13 cellular contexts compared by ENCODE assay signal in the genomic region with DNA sequence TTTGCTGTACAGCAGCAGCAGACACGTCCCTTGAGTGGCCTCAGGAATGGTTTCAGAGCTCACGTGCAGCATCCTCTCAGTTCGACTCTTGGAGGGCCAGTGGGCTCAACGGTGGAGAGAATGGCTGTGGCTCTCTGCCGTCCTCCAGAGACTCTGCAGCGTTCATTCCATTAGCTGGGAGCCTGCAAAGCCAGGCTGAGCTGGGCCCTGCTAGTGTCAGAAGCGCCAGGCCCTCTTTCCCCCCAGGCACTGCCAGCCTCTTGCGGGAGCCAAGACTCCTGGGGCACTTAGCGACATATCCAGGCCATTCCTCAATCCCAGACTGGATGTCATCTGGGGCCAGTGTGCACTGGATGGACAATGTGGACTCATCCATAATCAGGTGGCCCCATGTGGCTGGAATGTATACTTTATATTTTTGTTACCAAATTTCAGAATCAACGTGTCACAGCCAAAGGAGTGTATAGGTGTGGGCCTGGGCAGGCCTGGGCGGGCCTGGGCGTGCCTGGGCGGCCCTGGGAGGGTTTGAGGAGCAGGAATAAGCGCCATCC.
A peak's percentile ranks its signal among the peaks of the same experiment; 100 is the strongest.
DNase-seq lines count a peak whose midpoint lies in the region; ATAC-seq, FAIRE-seq and TF ChIP-seq lines count a peak whose summit lies in the region.
"Had no signal": no experiment of that assay in that cellular context is flagged by ENCODE, and none has a peak within 500 bp of the region (broad histone marks: within the 10 kb centered on the region; RNA-seq: fewer than 3 reads in every experiment).

No MANE protein-coding gene starts in this region.

- H3K18ac ChIP-seq in IMR-90 (ENCODE audit: low read depth, low read length), result peak overlapping the region; percentile 25

- peak overlapping the region; percentile 93 for H3K4ac ChIP-seq in IMR-90 (ENCODE audit: low read depth, low read length)

- no peak for FAIRE-seq in frontal cortex (lab: Jason Lieb, UNC)

- H2AK5ac ChIP-seq in IMR-90 (ENCODE audit: low read depth, low read length), result peak overlapping the region; percentile 93

- H4K91ac ChIP-seq in IMR-90 (ENCODE audit: insufficient read depth, low read depth, low read length), result peak overlapping the region; percentile 60

- H3K36me3 ChIP-seq in IMR-90 (ENCODE audit: control insufficient read depth, insufficient read depth, low read length) (no peaks in the 10 kb centered on the region), brain microvascular endothelial cell (replicated peaks) (no peaks in the 10 kb centered on the region), left lung (no peaks in the 10 kb centered on the region), ascending aorta (no peaks in the 10 kb centered on the region), tibial nerve (peaks cover 0 to 10% (median 0%) of the 10 kb centered on the region in 3 donors)

- peaks cover 0 to 27% of the 10 kb centered on the region in 2 experiments; a peak in 1 of 4 replicates for H3K79me1 ChIP-seq in IMR-90 (ENCODE audit: low read depth in 1 of 2, low read length in 2 of 2)

- H3K56ac ChIP-seq in IMR-90 (ENCODE audit: extremely low read depth, insufficient read depth, low read length), result no peak overlapping the region; the same call in 1 of the 2 replicates

- BruUV-seq in IMR-90 (replicated peaks; lab: Mats Ljungman, UMichigan), result no TSS peak

- intact Hi-C loops in IMR-90 (cut with micrococcal nuclease), result loop anchor here (2.0 kb wide), 1 partner anchor 125 kb away; the partner anchor contains the start of gene EPAS1
- intact Hi-C loops in left lung (cut with DNase I), result no loop called here
- intact Hi-C loops in ascending aorta (cut with DNase I), result no loop called here

- no peak for TF ChIP-seq CTCF in IMR-90 (conservative IDR thresholded peaks at IDR 0.05; ENCODE audit: low read depth, low read length)
- TF ChIP-seq CTCF in brain microvascular endothelial cell (IDR thresholded peaks at IDR 0.05; ENCODE audit: low read depth, low read length, missing control alignments), result no peak
- no peak for TF ChIP-seq CTCF in left lung (IDR thresholded peaks at IDR 0.05)
- TF ChIP-seq CTCF in ascending aorta (IDR thresholded peaks at IDR 0.05), result no peak
- TF ChIP-seq CTCF in tibial nerve (IDR thresholded peaks at IDR 0.05), result no peak

- peak overlapping the region; percentile 8 to 88; a peak in 3 of 4 replicates for H4K8ac ChIP-seq in IMR-90 (ENCODE audit: low read depth in 2 of 2, low read length in 2 of 2)

- H3K23ac ChIP-seq in IMR-90 (ENCODE audit: low read depth, low read length), result peak overlapping the region; percentile 31; the same call in 1 of the 2 replicates

- peak overlapping the region; percentile 70 for H2BK5ac ChIP-seq in IMR-90 (ENCODE audit: low read depth, low read length, poor library complexity, severe bottlenecking)

- peak overlapping the region; percentile 88 for H2AK9ac ChIP-seq in IMR-90 (replicated peaks; ENCODE audit: low read depth, low read length, poor library complexity)

- TF ChIP-seq POLR2A in IMR-90 (IDR thresholded peaks at IDR 0.05; ENCODE audit: low read depth, low read length) (no peak), tibial nerve (IDR thresholded peaks at IDR 0.05) (no peak)

- peak overlapping the region; percentile 88 for H2BK120ac ChIP-seq in IMR-90 (ENCODE audit: low read depth, low read length)

- peaks cover 17% of the 10 kb centered on the region for H3K9me1 ChIP-seq in IMR-90 (ENCODE audit: insufficient read depth, low read length)

- H3K4me1 ChIP-seq in IMR-90 (ENCODE audit: control insufficient read depth, insufficient read depth, low read length) (peaks cover 18% of the 10 kb centered on the region), left lung (peaks cover 4 to 7% of the 10 kb centered on the region in 2 donors), ascending aorta (peaks cover 3 to 10% of the 10 kb centered on the region in 2 donors), tibial nerve (peaks cover 0 to 28% (median 0%) of the 10 kb centered on the region in 4 donors)
- H3K4me1 ChIP-seq: SJCRH30 had no signal

- no peak overlapping the region for H3K9ac ChIP-seq in IMR-90 (ENCODE audit: low read depth, low read length)

- peak overlapping the region; percentile 66 for H3K27ac ChIP-seq in IMR-90 (ENCODE audit: insufficient read depth, low read length)
- peak overlapping the region; percentile 63 for H3K27ac ChIP-seq in brain microvascular endothelial cell
- H3K27ac ChIP-seq in left lung, result peak overlapping the region; percentile 29 to 55
- H3K27ac ChIP-seq in ascending aorta, result peak overlapping the region in 1 of 2 donors; percentile 26
- H3K27ac ChIP-seq in tibial nerve, result no peak overlapping the region
- H3K27ac ChIP-seq: SJCRH30 had no signal

- peak overlapping the region; percentile 13 for H4K5ac ChIP-seq in IMR-90 (ENCODE audit: low read depth, low read length)

- DNase-seq in COR-L47 (lab: John Stamatoyannopoulos, UW) (peak; percentile 1), IMR-90 (no peak), brain microvascular endothelial cell (no peak), left lung (no peak), frontal cortex (ENCODE audit: low spot score in 2 of 2) (no peak), ascending aorta (ENCODE audit: low spot score in 2 of 2) (no peak), tibial nerve (ENCODE audit: low spot score in 2 of 2) (no peak)
- no peak for DNase-seq in effector CD4-positive, alpha-beta T cell
- DNase-seq: effector memory CD4-positive, alpha-beta T cell; NCI-H524 treated with DMSO at 0.1 percent for 48 hours; SJCRH30; stimulated activated CD4-positive, alpha-beta T cell treated with anti-CD3 and anti-CD28 coated beads, Interleukin-4, amount 100 ng/mL, for 1 hour; stimulated activated naive CD4-positive, alpha-beta T cell treated with Interleukin-2 at 50 U/mL for 16 hours had no signal

- peak overlapping the region; percentile 88 for H2AFZ ChIP-seq in IMR-90 (replicated peaks; ENCODE audit: low read length, poor library complexity)

- POLR2A ChIA-PET in IMR-90 (lab: Charles Lee; ENCODE audit: unreplicated experiment), result no interaction called here

- no peak for TF ChIP-seq RAD21 in IMR-90 (IDR thresholded peaks at IDR 0.05; ENCODE audit: low read length)

- H3K9me3 ChIP-seq in IMR-90 (ENCODE audit: control insufficient read depth, insufficient read depth, low read length), result no peaks in the 10 kb centered on the region
- H3K9me3 ChIP-seq in left lung, result no peaks in the 10 kb centered on the region
- H3K9me3 ChIP-seq in ascending aorta, result no peaks in the 10 kb centered on the region
- no peaks in the 10 kb centered on the region for H3K9me3 ChIP-seq in tibial nerve
- H3K9me3 ChIP-seq: SJCRH30 had no signal

- no peaks in the 10 kb centered on the region; the same call in 1 of the 2 replicates for H4K20me1 ChIP-seq in IMR-90 (ENCODE audit: insufficient read depth, low read length)

- in situ Hi-C loops in IMR-90 (cut with MboI; ENCODE audit: low sequenced_read_pairs) (no loop called here), brain microvascular endothelial cell (cut with HindIII; ENCODE audit: low pct_ligation_motif_present, low sequenced_read_pairs) (no loop called here)

- dilution Hi-C loops in IMR-90 (cut with HindIII; ENCODE audit: low sequenced_read_pairs, unreplicated experiment), result no loop called here

- H3K4me3 ChIP-seq in IMR-90 (ENCODE audit: insufficient read depth, low read depth, low read length) (no peak overlapping the region), brain microvascular endothelial cell (ENCODE audit: low read depth, low read length) (no peak overlapping the region), left lung (no peak overlapping the region), ascending aorta (no peak overlapping the region), tibial nerve (no peak overlapping the region)
- H3K4me3 ChIP-seq: SJCRH30 had no signal

- whole genome bisulfite sequencing in IMR-90 (ENCODE audit: extremely low coverage in 2 of 2, insufficient read length in 1 of 2), 2 experiments, result 41% methylated on average over 7 of the region's 14 CpGs; no CpG with 5 or more reads in 1 of the 2 experiments
- 86 to 93% methylated on average over 14 of the region's 14 CpGs for WGBS in tibial nerve, 2 donors

- H3K14ac ChIP-seq in IMR-90 (replicated peaks; ENCODE audit: low read depth, low read length), result peak overlapping the region; percentile 75

- H2BK15ac ChIP-seq in IMR-90 (ENCODE audit: low read depth, low read length), result peak overlapping the region; percentile 83; the same call in 2 of the 3 replicates

- CTCF ChIA-PET in IMR-90 (lab: Yijun Ruan, JAX), result interaction anchor here (1.4 to 1.6 kb wide), 2 partner anchors 108 to 123 kb away, joined by 4 to 6 read pairs; no protein-coding TSS in a partner anchor

- H3K4me2 ChIP-seq in IMR-90 (ENCODE audit: low read depth, low read length), result no peak overlapping the region; the same call in 1 of the 2 replicates

- H3K27me3 ChIP-seq in IMR-90 (ENCODE audit: control insufficient read depth, insufficient read depth, low read length) (no peaks in the 10 kb centered on the region), brain microvascular endothelial cell (replicated peaks) (no peaks in the 10 kb centered on the region), left lung (no peaks in the 10 kb centered on the region), ascending aorta (no peaks in the 10 kb centered on the region), tibial nerve (no peaks in the 10 kb centered on the region)
- H3K27me3 ChIP-seq: SJCRH30 had no signal

- ATAC-seq in IMR-90 (ENCODE audit: low read depth) (no peak), left lung (no peak)

- TF ChIP-seq EP300 in tibial nerve (IDR thresholded peaks at IDR 0.05), result no peak

- peak overlapping the region; percentile 93 for H2BK20ac ChIP-seq in IMR-90 (ENCODE audit: low read depth, low read length)

TF ChIP-seq in IMR-90, 13 proteins besides CTCF, POLR2A, EP300 and RAD21:
- TF ChIP-seq FOS (IDR thresholded peaks at IDR 0.05; ENCODE audit: low read depth, low read length), result no peak
- TF ChIP-seq ELK1 (IDR thresholded peaks at IDR 0.05; ENCODE audit: borderline replicate concordance, low read depth, low read length), result no peak
- peak; percentile 47 for TF ChIP-seq BHLHE40 (IDR thresholded peaks at IDR 0.05; ENCODE audit: low read depth, low read length)

Comparison
In these comparisons a context has a peak if more than half of its experiments do, and no peak if none do; other contexts are left out.
1. H3K27ac ChIP-seq: peak in IMR-90 (single experiment), brain microvascular endothelial cell (single experiment) and left lung (2 of 2); none in tibial nerve (0 of 4).